In the genomic region with DNA sequence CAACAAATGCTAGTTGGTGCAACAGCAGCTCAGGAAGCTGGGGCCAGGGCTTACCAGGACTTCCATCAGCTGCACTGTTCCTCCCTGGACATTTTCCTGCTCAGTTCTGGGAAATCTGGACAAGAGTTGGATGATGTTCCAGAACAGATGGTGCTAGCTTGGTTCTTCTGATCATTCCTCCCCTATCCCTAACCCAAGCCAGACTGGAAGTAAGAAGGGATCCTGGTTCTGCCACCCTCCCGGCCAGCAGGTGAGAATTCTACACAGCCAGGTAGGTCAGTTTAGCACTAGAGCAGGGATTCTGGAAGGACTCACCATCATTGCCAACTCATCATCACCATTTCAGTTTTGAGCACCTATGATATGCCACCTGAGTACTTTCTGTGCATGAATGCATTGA, we compare ENCODE assay signal across 6 cellular contexts.
"Had no signal": no experiment of that assay in that cellular context is flagged by ENCODE, and none has a peak within 500 bp of the region (broad histone marks: within the 10 kb centered on the region; RNA-seq: fewer than 3 reads in every experiment).

No MANE protein-coding gene starts in this region.

- DNase-seq: GM23248, GOT3, H9, HCEC 1CT, HFFc6, KBM-7 had no signal
